Comparison of ENCODE assay signal across 22 cellular contexts in the genomic region with DNA sequence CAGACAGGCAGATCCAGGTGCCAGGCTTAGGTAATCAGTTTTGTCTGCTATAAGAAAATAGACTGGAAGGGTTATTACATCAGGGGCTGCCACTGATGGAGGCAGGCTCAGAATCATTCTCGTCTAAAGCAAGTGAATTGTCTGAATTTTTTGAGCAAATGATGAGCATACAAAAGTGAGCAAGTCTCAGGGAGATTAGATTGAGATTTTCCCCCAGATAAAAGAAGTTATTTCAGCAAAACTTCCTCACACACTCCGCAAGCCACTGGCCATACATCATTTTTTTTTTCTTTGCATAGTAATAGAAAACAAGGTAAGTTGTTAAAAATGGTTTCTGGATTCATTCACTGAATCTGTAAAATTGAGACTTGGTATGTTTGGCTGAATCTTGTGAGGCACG. TPM values are rescaled to one million over a fixed set of nuclear protein-coding genes. Genes with fewer than 3 reads are reported as not detected.
DNase-seq lines count a peak whose midpoint lies in the region; ATAC-seq, FAIRE-seq and TF ChIP-seq lines count a peak whose summit lies in the region.
"Had no signal": no experiment of that assay in that cellular context is flagged by ENCODE, and none has a peak within 500 bp of the region (broad histone marks: within the 10 kb centered on the region; RNA-seq: fewer than 3 reads in every experiment).

No MANE protein-coding gene starts in this region.

- H3K36me3 Mint-ChIP-seq in neural progenitor cell (peaks cover 79% of the 10 kb centered on the region), immature natural killer cell (peaks cover 0 to 5% (median 0%) of the 10 kb centered on the region in 3 donors)
- H3K36me3 Mint-ChIP-seq: natural killer cell had no signal

- TF ChIP-seq CTCF in A549 (IDR thresholded peaks at IDR 0.05), result no peak
- no peak for TF ChIP-seq CTCF in IMR-90 (conservative IDR thresholded peaks at IDR 0.05; ENCODE audit: low read depth, low read length)
- TF ChIP-seq CTCF in endothelial cell of umbilical vein (IDR thresholded peaks at IDR 0.05; ENCODE audit: extremely low read depth in 1 of 2, insufficient read depth in 1 of 2, low read depth in 1 of 2, low read length in 2 of 2), result no peak
- TF ChIP-seq CTCF in neural progenitor cell (IDR thresholded peaks at IDR 0.05), result no peak
- TF ChIP-seq CTCF in coronary artery (IDR thresholded peaks at IDR 0.05), result no peak
- TF ChIP-seq CTCF in vagina (IDR thresholded peaks at IDR 0.05), result no peak

- H3K23ac ChIP-seq in IMR-90 (ENCODE audit: low read depth, low read length), result peak overlapping the region; percentile 12; the same call in 1 of the 2 replicates

- peak overlapping the region; percentile 87 for H2AK5ac ChIP-seq in IMR-90 (ENCODE audit: low read depth, low read length)

- H2AFZ ChIP-seq in IMR-90 (replicated peaks; ENCODE audit: low read length, poor library complexity) (no peak overlapping the region), endothelial cell of umbilical vein (ENCODE audit: low read depth, low read length) (no peak overlapping the region), neural progenitor cell (replicated peaks) (no peak overlapping the region)

- H4K8ac ChIP-seq in IMR-90 (ENCODE audit: low read depth in 2 of 2, low read length in 2 of 2), result peak overlapping the region; percentile 42 to 72; a peak in 3 of 4 replicates

- H3K9me1 ChIP-seq in IMR-90 (ENCODE audit: insufficient read depth, low read length) (no peaks in the 10 kb centered on the region; the same call in 1 of the 2 replicates), endothelial cell of umbilical vein (replicated peaks; ENCODE audit: control insufficient read depth, extremely low read depth, insufficient read depth, low read length) (no peaks in the 10 kb centered on the region)

- H4K20me1 ChIP-seq in IMR-90 (ENCODE audit: insufficient read depth, low read length), result no peaks in the 10 kb centered on the region; the same call in 1 of the 2 replicates
- no peaks in the 10 kb centered on the region for H4K20me1 ChIP-seq in endothelial cell of umbilical vein (replicated peaks; ENCODE audit: control insufficient read depth, extremely low read depth, insufficient read depth, low read length)
- peaks cover 39% of the 10 kb centered on the region for H4K20me1 ChIP-seq in neural progenitor cell (ENCODE audit: low read depth)

- H3K79me2 ChIP-seq in endothelial cell of umbilical vein (ENCODE audit: control insufficient read depth, insufficient read depth, low read length) (no peaks in the 10 kb centered on the region), neural progenitor cell (ENCODE audit: low read depth) (peaks cover 100% of the 10 kb centered on the region)

- no peak overlapping the region for H3K4me3 Mint-ChIP-seq in neural progenitor cell
- H3K4me3 Mint-ChIP-seq in immature natural killer cell, result no peak overlapping the region
- H3K4me3 Mint-ChIP-seq: CD4-positive, alpha-beta T cell; central memory CD8-positive, alpha-beta T cell; natural killer cell had no signal

- no TSS peak for BruUV-seq in IMR-90 (replicated peaks; lab: Mats Ljungman, UMichigan)
- BruUV-seq in endothelial cell of umbilical vein (replicated peaks; lab: Mats Ljungman, UMichigan), result no TSS peak

- H3K56ac ChIP-seq in IMR-90 (ENCODE audit: extremely low read depth, insufficient read depth, low read length), result no peak overlapping the region

- TF ChIP-seq POLR2A in A549 (IDR thresholded peaks at IDR 0.05; ENCODE audit: low read length), result no peak
- TF ChIP-seq POLR2A in IMR-90 (IDR thresholded peaks at IDR 0.05; ENCODE audit: low read depth, low read length), result no peak
- no peak for TF ChIP-seq POLR2A in endothelial cell of umbilical vein (IDR thresholded peaks at IDR 0.05; ENCODE audit: low read depth, low read length)
- no peak for TF ChIP-seq POLR2A in vagina (IDR thresholded peaks at IDR 0.05)

- H3K27me3 ChIP-seq in IMR-90 (ENCODE audit: control insufficient read depth, insufficient read depth, low read length) (no peaks in the 10 kb centered on the region), endothelial cell of umbilical vein (ENCODE audit: control insufficient read depth in 2 of 2, insufficient read depth in 2 of 2, low read length in 2 of 2) (no peaks in the 10 kb centered on the region), neural progenitor cell (no peaks in the 10 kb centered on the region), vagina (no peaks in the 10 kb centered on the region)
- H3K27me3 ChIP-seq: uterus had no signal

- H3K36me3 ChIP-seq in IMR-90 (ENCODE audit: control insufficient read depth, insufficient read depth, low read length), result no peaks in the 10 kb centered on the region
- H3K36me3 ChIP-seq in endothelial cell of umbilical vein (ENCODE audit: control insufficient read depth in 2 of 2, extremely low read depth in 1 of 2, insufficient read depth in 2 of 2, low read length in 2 of 2), result no peaks in the 10 kb centered on the region
- H3K36me3 ChIP-seq in neural progenitor cell, result no peaks in the 10 kb centered on the region
- no peaks in the 10 kb centered on the region for H3K36me3 ChIP-seq in vagina
- H3K36me3 ChIP-seq: uterus had no signal

- peaks cover 17% of the 10 kb centered on the region for H3F3A ChIP-seq in neural progenitor cell (ENCODE audit: low read depth)

- H3K4me2 ChIP-seq in A549 (peak overlapping the region; percentile 52), IMR-90 (ENCODE audit: low read depth, low read length) (no peak overlapping the region), endothelial cell of umbilical vein (ENCODE audit: insufficient read depth, low read length) (peak overlapping the region; percentile 87), neural progenitor cell (no peak overlapping the region)

- TF ChIP-seq RAD21 in A549 (conservative IDR thresholded peaks at IDR 0.05 in 1 of 2, IDR thresholded peaks at IDR 0.05 in 1 of 2) (no peak), IMR-90 (IDR thresholded peaks at IDR 0.05; ENCODE audit: low read length) (no peak)

- peak overlapping the region; percentile 78; the same call in 1 of the 2 replicates for H3K18ac ChIP-seq in IMR-90 (ENCODE audit: low read depth, low read length)

- ATAC-seq in A549, result no peak
- no peak for ATAC-seq in IMR-90 (ENCODE audit: low read depth)
- no peak for ATAC-seq in HG03469 (IDR thresholded peaks at IDR 0.05; ENCODE audit: unreplicated experiment)
- ATAC-seq: K562, natural killer cell had no signal

- 84% methylated on average over 3 of the region's 3 CpGs for WGBS in A549 (ENCODE audit: missing lambda C conversion rate)
- no CpG with 5 or more reads among the region's 3 CpGs for WGBS in IMR-90 (ENCODE audit: extremely low coverage in 2 of 2, insufficient read length in 1 of 2), 2 experiments

- CTCF ChIA-PET in A549 (lab: Yijun Ruan, JAX), result no interaction called here
- CTCF ChIA-PET in IMR-90 (lab: Yijun Ruan, JAX), result no interaction called here
- CTCF ChIA-PET in endothelial cell of umbilical vein (lab: Charles Lee), result interaction anchor here (1.8 kb wide), 1 partner anchor 52 kb away, joined by 4 read pairs; no protein-coding TSS in a partner anchor

- intact Hi-C loops in IMR-90 (cut with micrococcal nuclease), result loop anchor here (2.0 kb wide), 1 partner anchor 19 kb away; no protein-coding TSS in a partner anchor
- intact Hi-C loops in endothelial cell of umbilical vein (cut with micrococcal nuclease), result loop anchor here (1.0 kb wide), 2 partner anchors 24 to 56 kb away; no protein-coding TSS in a partner anchor
- intact Hi-C loops in vagina (cut with DNase I), result no loop called here

- H2BK20ac ChIP-seq in IMR-90 (ENCODE audit: low read depth, low read length), result peak overlapping the region; percentile 55

- H3K9ac ChIP-seq in IMR-90 (ENCODE audit: low read depth, low read length) (no peak overlapping the region), endothelial cell of umbilical vein (replicated peaks; ENCODE audit: extremely low read depth, insufficient read depth, low read length) (peak overlapping the region; percentile 67), neural progenitor cell (no peak overlapping the region)

- H3K4ac ChIP-seq in IMR-90 (ENCODE audit: low read depth, low read length), result peak overlapping the region; percentile 63

- FAIRE-seq in A549 (lab: Jason Lieb, UNC), result no peak
- no peak for FAIRE-seq in endothelial cell of umbilical vein (lab: Jason Lieb, UNC)
- FAIRE-seq: K562 had no signal

- H3K9me3 ChIP-seq in A549 (no peaks in the 10 kb centered on the region), IMR-90 (ENCODE audit: control insufficient read depth, insufficient read depth, low read length) (no peaks in the 10 kb centered on the region), endothelial cell of umbilical vein (replicated peaks; ENCODE audit: control insufficient read depth, insufficient read depth, low read length) (no peaks in the 10 kb centered on the region), neural progenitor cell (ENCODE audit: low read depth) (no peaks in the 10 kb centered on the region), vagina (no peaks in the 10 kb centered on the region)
- H3K9me3 ChIP-seq: uterus had no signal

- H2BK120ac ChIP-seq in IMR-90 (ENCODE audit: low read depth, low read length), result peak overlapping the region; percentile 53

- TF ChIP-seq EP300 in A549 (IDR thresholded peaks at IDR 0.05), result no peak

- POLR2A ChIA-PET in A549 (lab: Yijun Ruan, JAX) (no interaction called here), IMR-90 (lab: Charles Lee; ENCODE audit: unreplicated experiment) (no interaction called here), endothelial cell of umbilical vein (lab: Charles Lee) (no interaction called here)

- H3K27ac ChIP-seq in A549 (peak overlapping the region; percentile 36 to 83), IMR-90 (ENCODE audit: insufficient read depth, low read length) (peak overlapping the region; percentile 19), endothelial cell of umbilical vein (ENCODE audit: insufficient read depth, low read depth, low read length) (peak overlapping the region; percentile 92), neural progenitor cell (peak overlapping the region; percentile 70), coronary artery (no peak overlapping the region), vagina (no peak overlapping the region)
- H3K27ac ChIP-seq: HL-60 had no signal

- dilution Hi-C loops in IMR-90 (cut with HindIII; ENCODE audit: low sequenced_read_pairs, unreplicated experiment), result no loop called here
- dilution Hi-C loops in endothelial cell of umbilical vein (cut with MboI; ENCODE audit: extremely low pct_ligation_motif_present, low sequenced_read_pairs), result no loop called here

- H2AK9ac ChIP-seq in IMR-90 (replicated peaks; ENCODE audit: low read depth, low read length, poor library complexity), result no peak overlapping the region

- peaks cover 17 to 42% of the 10 kb centered on the region in 2 experiments for H3K79me1 ChIP-seq in IMR-90 (ENCODE audit: low read depth in 1 of 2, low read length in 2 of 2)

- H4K91ac ChIP-seq in IMR-90 (ENCODE audit: insufficient read depth, low read depth, low read length), result peak overlapping the region; percentile 47

- in situ Hi-C loops in IMR-90 (cut with MboI; ENCODE audit: low sequenced_read_pairs), result no loop called here

- peak overlapping the region; percentile 50; the same call in 1 of the 2 replicates for H3K14ac ChIP-seq in IMR-90 (replicated peaks; ENCODE audit: low read depth, low read length)

- H4K5ac ChIP-seq in IMR-90 (ENCODE audit: low read depth, low read length), result peak overlapping the region; percentile 7; the same call in 1 of the 2 replicates

- H3K9me3 Mint-ChIP-seq in neural progenitor cell (peaks cover 72% of the 10 kb centered on the region), immature natural killer cell (peaks cover 0 to 2% (median 0%) of the 10 kb centered on the region in 6 donors)
- H3K9me3 Mint-ChIP-seq: CD4-positive, alpha-beta T cell had no signal

- peaks cover 19% of the 10 kb centered on the region for H3K4me1 Mint-ChIP-seq in neural progenitor cell
- peaks cover 6 to 15% of the 10 kb centered on the region in 2 donors for H3K4me1 Mint-ChIP-seq in immature natural killer cell
- H3K4me1 Mint-ChIP-seq: central memory CD8-positive, alpha-beta T cell had no signal

- peaks cover 46% of the 10 kb centered on the region for H3K4me1 ChIP-seq in A549
- peaks cover 14% of the 10 kb centered on the region for H3K4me1 ChIP-seq in IMR-90 (ENCODE audit: control insufficient read depth, insufficient read depth, low read length)
- H3K4me1 ChIP-seq in endothelial cell of umbilical vein (ENCODE audit: control insufficient read depth, extremely low read depth, insufficient read depth, low read length), result peaks cover 26% of the 10 kb centered on the region
- H3K4me1 ChIP-seq in neural progenitor cell, result peaks cover 13% of the 10 kb centered on the region
- H3K4me1 ChIP-seq in vagina, result peaks cover 25% of the 10 kb centered on the region

- H3K27ac Mint-ChIP-seq in neural progenitor cell, result no peak overlapping the region
- H3K27ac Mint-ChIP-seq in immature natural killer cell, result no peak overlapping the region
- H3K27ac Mint-ChIP-seq: CD4-positive, alpha-beta T cell; natural killer cell had no signal

- no peak overlapping the region for H3K4me3 ChIP-seq in A549
- H3K4me3 ChIP-seq in IMR-90 (ENCODE audit: insufficient read depth, low read depth, low read length), result no peak overlapping the region
- no peak overlapping the region for H3K4me3 ChIP-seq in endothelial cell of umbilical vein (replicated peaks in 1 of 3; ENCODE audit: insufficient read depth in 1 of 3, low read depth in 1 of 3, low read length in 3 of 3)
- no peak overlapping the region for H3K4me3 ChIP-seq in neural progenitor cell
- no peak overlapping the region for H3K4me3 ChIP-seq in coronary artery
- no peak overlapping the region for H3K4me3 ChIP-seq in vagina
- H3K4me3 ChIP-seq: K562, uterus had no signal

- DNase-seq in A549 (ENCODE audit: low read depth in 1 of 2, low spot score in 1 of 2) (no peak), IMR-90 (no peak), endothelial cell of umbilical vein (ENCODE audit: low read depth, low spot score) (no peak), neural progenitor cell (ENCODE audit: low spot score) (no peak), coronary artery (ENCODE audit: low spot score) (no peak), immature natural killer cell (no peak), vagina (ENCODE audit: extremely low spot score in 2 of 2) (no peak)
- DNase-seq: activated CD4-positive, alpha-beta T cell treated with anti-CD3 and anti-CD28 coated beads for 48 hours; CD4-positive, alpha-beta T cell; DMS79 treated with DMSO at 0.1 percent for 48 hours; effector CD8-positive, alpha-beta T cell; head of caudate nucleus; MV-4-11; natural killer cell; NCI-H2029; NCI-H446 treated with DMSO at 0.1 percent for 48 hours; NK-92 treated with Interleukin-12 subunit alpha and Interleukin-12 subunit beta, amount 100 ng/mL, for 24 hours; uterus had no signal

- H2BK5ac ChIP-seq in IMR-90 (ENCODE audit: low read depth, low read length, poor library complexity, severe bottlenecking), result peak overlapping the region; percentile 73

- H3K27me3 Mint-ChIP-seq in neural progenitor cell (ENCODE audit: insufficient read depth, low read depth) (no peaks in the 10 kb centered on the region), immature natural killer cell (ENCODE audit: low read depth in 3 of 3) (peaks cover 0 to 4% (median 2%) of the 10 kb centered on the region in 3 donors)
- H3K27me3 Mint-ChIP-seq: CD4-positive, alpha-beta T cell; central memory CD8-positive, alpha-beta T cell had no signal

- H2BK15ac ChIP-seq in IMR-90 (ENCODE audit: low read depth, low read length), result peak overlapping the region; percentile 79; the same call in 1 of the 3 replicates

RNA-seq across cellular contexts. Expression of gene ZNF462, which starts 52.9 kb away (rescaled TPM):
- 3.9 and 5.4 TPM in 2 replicates for polyA plus RNA-seq in A549 (2011; rRNA removed)
- 1.4 and 1.8 TPM in 2 replicates for polyA plus RNA-seq in A549 (2012; cell fraction: cytosol; rRNA removed)
- polyA plus RNA-seq in A549 (2012; cell fraction: nucleus; rRNA removed), result 2.7 and 4.2 TPM in 2 replicates
- polyA plus RNA-seq in A549 (2017; fragmentation: RNase III; extraction: RNeasy Plus Mini Kit Qiagen cat#74134 plus additional on column Dnase treatment), result 2.4 to 3.0 TPM (median 2.5 TPM) in 3 replicates
- 29.6 and 34.8 TPM in 2 replicates for polyA minus RNA-seq in A549 (2011; rRNA and poly(A)+ RNA removed)
- total RNA-seq in IMR-90 (2012; rRNA removed), result 16.1 and 18.8 TPM in 2 replicates
- polyA plus RNA-seq in IMR-90 (2012; rRNA removed), result 6.1 and 7.8 TPM in 2 replicates
- 2.6 TPM in 2 replicates for polyA plus RNA-seq in IMR-90 (2012; cell fraction: cytosol; rRNA removed)
- 5.7 and 10.1 TPM in 2 replicates for polyA plus RNA-seq in IMR-90 (2012; cell fraction: nucleus; rRNA removed; ENCODE audit: low replicate concordance)
- 24.7 and 27.0 TPM in 2 replicates for total RNA-seq in endothelial cell of umbilical vein
- polyA plus RNA-seq in endothelial cell of umbilical vein, result 6.2 and 6.3 TPM in 2 replicates
- polyA plus RNA-seq in endothelial cell of umbilical vein (2011; cell fraction: cytosol; rRNA removed), result 7.3 and 8.1 TPM in 2 replicates
- 21.7 and 25.0 TPM in 2 replicates for polyA plus RNA-seq in endothelial cell of umbilical vein (2011; cell fraction: nucleus; rRNA removed)
- 5.5 and 6.6 TPM in 2 replicates for polyA plus RNA-seq in endothelial cell of umbilical vein (2012)
- 38.8 and 52.1 TPM in 2 replicates for polyA minus RNA-seq in endothelial cell of umbilical vein
- polyA minus RNA-seq in endothelial cell of umbilical vein (2011; cell fraction: cytosol; rRNA and poly(A)+ RNA removed), result 2.4 TPM
- polyA minus RNA-seq in endothelial cell of umbilical vein (2011; cell fraction: nucleus; rRNA and poly(A)+ RNA removed), result 55.4 and 63.8 TPM in 2 replicates
- 81.8 and 93.4 TPM in 2 replicates for total RNA-seq in neural progenitor cell (ENCODE audit: low replicate concordance)
- under 1 TPM in 1 of 3 donors, not detected in 2; 0.94 TPM for polyA plus RNA-seq in immature natural killer cell
- 28.5 TPM for total RNA-seq in vagina
- polyA plus RNA-seq: K562 had no signal

Comparison
In these comparisons a context has a peak if more than half of its experiments do, and no peak if none do; other contexts are left out.
1. H3K27ac ChIP-seq: peak in A549 (2 of 2), IMR-90 (single experiment), endothelial cell of umbilical vein (single experiment) and neural progenitor cell (single experiment); none in coronary artery (0 of 2) and vagina (single experiment).
2. H3K4me2 ChIP-seq: peak in A549 (single experiment) and endothelial cell of umbilical vein (single experiment); none in IMR-90 (single experiment) and neural progenitor cell (single experiment).